Comparison of ENCODE assay signal across 18 cellular contexts in the genomic region with DNA sequence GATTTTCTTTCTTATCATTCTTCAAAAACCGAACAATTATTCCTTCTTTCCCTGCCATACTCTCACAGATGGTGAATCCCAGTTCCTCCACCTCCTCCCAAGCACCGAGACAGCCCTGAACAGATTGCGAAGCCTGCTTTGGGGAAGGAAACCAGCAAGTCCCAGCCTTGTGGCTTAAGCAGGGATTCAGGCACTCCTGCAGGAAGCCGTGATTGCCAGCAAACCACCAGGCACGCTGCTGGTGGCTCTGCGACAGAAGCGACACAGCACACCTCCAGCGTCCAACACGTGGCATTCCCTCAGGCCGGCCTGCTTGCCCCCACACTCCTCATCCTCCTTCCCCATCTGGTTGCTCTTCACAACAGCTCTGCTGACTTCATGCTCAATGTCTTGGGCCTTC.
"Had no signal": no experiment of that assay in that cellular context is flagged by ENCODE, and none has a peak within 500 bp of the region (broad histone marks: within the 10 kb centered on the region; RNA-seq: fewer than 3 reads in every experiment).

No MANE protein-coding gene starts in this region.

- H3K36me3 ChIP-seq: ascending aorta, breast epithelium, esophagus squamous epithelium, suprapubic skin had no signal

- H3K4me3 Mint-ChIP-seq: activated naive CD4-positive, alpha-beta T cell treated with anti-CD3 and anti-CD28 coated beads, Interleukin-2, amount 50 U/mL, for 24 hours; activated T-cell treated with anti-CD3 and anti-CD28 coated beads, Interleukin-2, amount 50 U/mL, for 72 hours; dendritic cell treated with granulocyte-macrophage colony-stimulating factor and Interleukin-4, amounts not matched to agents 40 ng/mL and 50 ng/mL, for 4 days; stimulated activated naive CD8-positive, alpha-beta T cell treated with anti-CD3 and anti-CD28 coated beads, Interleukin-15, amount 100 ng/mL, for 72 hours; type B pancreatic cell had no signal

- H3K4me2 ChIP-seq: smooth muscle cell had no signal

- H3K27ac Mint-ChIP-seq: activated naive CD4-positive, alpha-beta T cell treated with anti-CD3 and anti-CD28 coated beads, Interleukin-2, amount 50 U/mL, for 24 hours; activated T-cell treated with anti-CD3 and anti-CD28 coated beads, Interleukin-2, amount 50 U/mL, for 72 hours; dendritic cell treated with granulocyte-macrophage colony-stimulating factor and Interleukin-4, amounts not matched to agents 40 ng/mL and 50 ng/mL, for 4 days; stimulated activated naive CD8-positive, alpha-beta T cell treated with anti-CD3 and anti-CD28 coated beads, Interleukin-15, amount 100 ng/mL, for 72 hours; type B pancreatic cell had no signal

- H3K9me3 Mint-ChIP-seq: activated naive CD4-positive, alpha-beta T cell treated with anti-CD3 and anti-CD28 coated beads, Interleukin-2, amount 50 U/mL, for 24 hours; activated T-cell treated with anti-CD3 and anti-CD28 coated beads, Interleukin-2, amount 50 U/mL, for 72 hours; dendritic cell treated with granulocyte-macrophage colony-stimulating factor and Interleukin-4, amounts not matched to agents 40 ng/mL and 50 ng/mL, for 4 days; stimulated activated naive CD8-positive, alpha-beta T cell treated with anti-CD3 and anti-CD28 coated beads, Interleukin-15, amount 100 ng/mL, for 72 hours had no signal

- H3K27ac ChIP-seq: ascending aorta, breast epithelium, esophagus squamous epithelium, suprapubic skin, VCaP had no signal

- H3K4me1 ChIP-seq: ascending aorta, breast epithelium, esophagus squamous epithelium, suprapubic skin had no signal

- H3K4me1 Mint-ChIP-seq: activated naive CD4-positive, alpha-beta T cell treated with anti-CD3 and anti-CD28 coated beads, Interleukin-2, amount 50 U/mL, for 24 hours; stimulated activated naive CD8-positive, alpha-beta T cell treated with anti-CD3 and anti-CD28 coated beads, Interleukin-15, amount 100 ng/mL, for 72 hours had no signal

- ATAC-seq: activated T-cell treated with anti-CD3 and anti-CD28 coated beads, Interleukin-2, amount 50 U/mL, for 72 hours; sciatic nerve; stimulated activated naive CD8-positive, alpha-beta T cell treated with anti-CD3 and anti-CD28 coated beads, Interleukin-15, amount 100 ng/mL, for 72 hours had no signal

- H3K27me3 ChIP-seq: ascending aorta, breast epithelium, esophagus squamous epithelium, suprapubic skin had no signal

- H3K9me3 ChIP-seq: ascending aorta, breast epithelium, esophagus squamous epithelium, suprapubic skin had no signal

- H3K27me3 Mint-ChIP-seq: type B pancreatic cell had no signal

- DNase-seq: activated CD4-positive, alpha-beta T cell treated with anti-CD3 and anti-CD28 coated beads, Interleukin-2, amount 50 U/mL, for 4 hours; activated effector memory CD4-positive, alpha-beta T cell treated with anti-CD3 and anti-CD28 coated beads, Interleukin-2, amount 50 U/mL, for 16 hours; activated T-cell treated with anti-CD3 and anti-CD28 coated beads, Interleukin-2, amount 50 U/mL, for 72 hours; effector memory CD4-positive, alpha-beta T cell; esophagus squamous epithelium; left ventricle myocardium superior; stimulated activated CD4-positive, alpha-beta T cell treated with anti-CD3 and anti-CD28 coated beads, Interleukin-4, amount 100 ng/mL, for 1 hour; stimulated activated naive CD8-positive, alpha-beta T cell treated with anti-CD3 and anti-CD28 coated beads, Interleukin-15, amount 100 ng/mL, for 72 hours; T-helper 9 cell had no signal

- H3K36me3 Mint-ChIP-seq: activated naive CD4-positive, alpha-beta T cell treated with anti-CD3 and anti-CD28 coated beads, Interleukin-2, amount 50 U/mL, for 24 hours; type B pancreatic cell had no signal

- H3K4me3 ChIP-seq: ascending aorta, breast epithelium, esophagus squamous epithelium, smooth muscle cell, suprapubic skin had no signal
